ENCODE assay signal across 8 cellular contexts in genomic region chr16:69563605-69564580, GRCh38. TPM values are rescaled to one million over a fixed set of nuclear protein-coding genes. Genes with fewer than 3 reads are reported as not detected.
DNase-seq lines count a peak whose midpoint lies in the region; ATAC-seq and TF ChIP-seq lines count a peak whose summit lies in the region.

No MANE protein-coding gene starts in this region.

- TF ChIP-seq CTCF in Caco-2 (IDR thresholded peaks at IDR 0.05; ENCODE audit: insufficient read depth in 1 of 2, low read depth in 1 of 2, low read length in 1 of 2, severe bottlenecking in 1 of 2, unreplicated experiment in 1 of 2) (no peak), KMS-11 (conservative IDR thresholded peaks at IDR 0.05; ENCODE audit: low read depth, low read length) (no peak), progenitor cell of endocrine pancreas (IDR thresholded peaks at IDR 0.05; ENCODE audit: unreplicated experiment) (no peak)

- intact Hi-C loops in Caco-2 (cut with micrococcal nuclease; ENCODE audit: unreplicated experiment): loop anchor here (2.0 to 10.0 kb wide), 2 partner anchors 33 to 229 kb away; partner anchors contain the start of genes COG8, NIP7 and PDF

- no peaks in the 10 kb centered on the region for H4K20me1 ChIP-seq in KMS-11 (ENCODE audit: insufficient read depth)

- POLR2A ChIA-PET in Caco-2 (lab: Charles Lee): interaction anchor here (0.6 to 1.7 kb wide), 2 partner anchors 13 to 33 kb away, joined by 4 to 7 read pairs; no protein-coding TSS in a partner anchor

- H3K9me3 ChIP-seq in Caco-2: no peaks in the 10 kb centered on the region

- H3K27ac ChIP-seq in KMS-11: peak overlapping the region; percentile 84

- peak overlapping the region; percentile 64 for H3K9ac ChIP-seq in KMS-11

- H3K9me3 Mint-ChIP-seq in Caco-2 (ENCODE audit: unreplicated experiment) (no peaks in the 10 kb centered on the region), progenitor cell of endocrine pancreas (ENCODE audit: low read depth) (no peaks in the 10 kb centered on the region)

- peak overlapping the region; percentile 98 for H3K4me3 Mint-ChIP-seq in Caco-2 (ENCODE audit: unreplicated experiment)
- H3K4me3 Mint-ChIP-seq in progenitor cell of endocrine pancreas (ENCODE audit: low read depth): peak overlapping the region; percentile 77

- peak overlapping the region; percentile 95 for H3K27ac Mint-ChIP-seq in Caco-2 (ENCODE audit: unreplicated experiment)
- H3K27ac Mint-ChIP-seq in progenitor cell of endocrine pancreas: peak overlapping the region; percentile 81

- no peaks in the 10 kb centered on the region for H3K36me3 ChIP-seq in Caco-2 (ENCODE audit: control insufficient read depth, insufficient read depth, low read length)
- no peaks in the 10 kb centered on the region for H3K36me3 ChIP-seq in KMS-11 (ENCODE audit: insufficient read depth)

- H3K4me1 ChIP-seq in Caco-2 (peaks cover 32% of the 10 kb centered on the region), KMS-11 (ENCODE audit: low read depth, poor library complexity, severe bottlenecking) (peaks cover 48% of the 10 kb centered on the region)

- H3K79me2 ChIP-seq in KMS-11 (ENCODE audit: insufficient read depth, low read depth): peaks cover 24% of the 10 kb centered on the region

- peak overlapping the region; percentile 87 for H2AFZ ChIP-seq in KMS-11 (ENCODE audit: low read depth)

- CTCF ChIA-PET in Caco-2 (lab: Charles Lee): interaction anchor here (0.7 to 1.6 kb wide), 3 partner anchors 160 to 168 kb away, joined by 3 to 6 read pairs (median 5); no protein-coding TSS in a partner anchor

- H3K4me2 ChIP-seq in KMS-11: peak overlapping the region; percentile 55

- ATAC-seq in GM21529 (IDR thresholded peaks at IDR 0.05; ENCODE audit: unreplicated experiment): peak; percentile 40

- H3K4me3 ChIP-seq in Caco-2 (ENCODE audit: low read depth, low read length): peak overlapping the region; percentile 89
- no peak overlapping the region for H3K4me3 ChIP-seq in KMS-11 (IDR thresholded peaks at IDR 0.05; ENCODE audit: insufficient read depth, low read depth, low read length)

- DNase-seq in Caco-2 (peak in 1 of 2 experiments; percentile 22), progenitor cell of endocrine pancreas (ENCODE audit: low spot score, unreplicated experiment) (no peak), D341Med (ENCODE audit: low spot score) (no peak), NCI-H510A (lab: John Stamatoyannopoulos, UW) (no peak)
- DNase-seq in activated CD4-positive, alpha-beta T cell treated with anti-CD3 and anti-CD28 coated beads for 1 hour: peak; percentile 23
- peak; percentile 34 for DNase-seq in effector CD4-positive, alpha-beta T cell

- peaks cover 44% of the 10 kb centered on the region for H3K36me3 Mint-ChIP-seq in Caco-2 (ENCODE audit: insufficient read depth, unreplicated experiment)
- H3K36me3 Mint-ChIP-seq in progenitor cell of endocrine pancreas (ENCODE audit: insufficient read depth): no peaks in the 10 kb centered on the region

- no peaks in the 10 kb centered on the region for H3K27me3 ChIP-seq in Caco-2 (replicated peaks; ENCODE audit: control insufficient read depth, insufficient read depth, low read length)
- H3K27me3 ChIP-seq in KMS-11 (ENCODE audit: insufficient read depth, low read depth): no peaks in the 10 kb centered on the region

- peaks cover 24% of the 10 kb centered on the region for H3K4me1 Mint-ChIP-seq in Caco-2 (ENCODE audit: low read depth, unreplicated experiment)
- peaks cover 25% of the 10 kb centered on the region for H3K4me1 Mint-ChIP-seq in progenitor cell of endocrine pancreas (ENCODE audit: low read depth)

- H3K27me3 Mint-ChIP-seq in Caco-2 (ENCODE audit: insufficient read depth, unreplicated experiment) (no peaks in the 10 kb centered on the region), progenitor cell of endocrine pancreas (no peaks in the 10 kb centered on the region)

- BruUV-seq in Caco-2 (replicated peaks; lab: Mats Ljungman, UMichigan): no TSS peak

RNA-seq across cellular contexts. Expression of gene NFAT5, which starts 1.9 kb away (rescaled TPM):
- total RNA-seq in Caco-2 (2022) (87.6 and 89.8 TPM in 2 replicates), progenitor cell of endocrine pancreas (41.2 and 45.2 TPM in 2 replicates)

Comparison
In these comparisons a context has a peak if more than half of its experiments do, and no peak if none do; other contexts are left out.
1. DNase-seq: peak in activated CD4-positive, alpha-beta T cell treated with anti-CD3 and anti-CD28 coated beads for 1 hour (single experiment) and effector CD4-positive, alpha-beta T cell (single experiment); none in progenitor cell of endocrine pancreas (single experiment), D341Med (single experiment) and NCI-H510A (single experiment).